ENCODE assay signal across 1 cellular context in genomic region chr5:10620346-10620745, GRCh38.
TF ChIP-seq lines count a peak whose summit lies in the region.

No MANE protein-coding gene starts in this region.

TF ChIP-seq in K562, 482 proteins besides CTCF, POLR2A, EP300 and RAD21 (continued from another document and continues in another):
- TF ChIP-seq, protein P1, sequence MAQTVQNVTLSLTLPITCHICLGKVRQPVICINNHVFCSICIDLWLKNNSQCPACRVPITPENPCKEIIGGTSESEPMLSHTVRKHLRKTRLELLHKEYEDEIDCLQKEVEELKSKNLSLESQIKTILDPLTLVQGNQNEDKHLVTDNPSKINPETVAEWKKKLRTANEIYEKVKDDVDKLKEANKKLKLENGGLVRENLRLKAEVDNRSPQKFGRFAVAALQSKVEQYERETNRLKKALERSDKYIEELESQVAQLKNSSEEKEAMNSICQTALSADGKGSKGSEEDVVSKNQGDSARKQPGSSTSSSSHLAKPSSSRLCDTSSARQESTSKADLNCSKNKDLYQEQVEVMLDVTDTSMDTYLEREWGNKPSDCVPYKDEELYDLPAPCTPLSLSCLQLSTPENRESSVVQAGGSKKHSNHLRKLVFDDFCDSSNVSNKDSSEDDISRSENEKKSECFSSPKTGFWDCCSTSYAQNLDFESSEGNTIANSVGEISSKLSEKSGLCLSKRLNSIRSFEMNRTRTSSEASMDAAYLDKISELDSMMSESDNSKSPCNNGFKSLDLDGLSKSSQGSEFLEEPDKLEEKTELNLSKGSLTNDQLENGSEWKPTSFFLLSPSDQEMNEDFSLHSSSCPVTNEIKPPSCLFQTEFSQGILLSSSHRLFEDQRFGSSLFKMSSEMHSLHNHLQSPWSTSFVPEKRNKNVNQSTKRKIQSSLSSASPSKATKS (CRISPR knock-in tag; IDR thresholded peaks at IDR 0.05) = no peak
- TF ChIP-seq FOSL1 (tag; conservative IDR thresholded peaks at IDR 0.05) (no peak), CHD1 (IDR thresholded peaks at IDR 0.05; ENCODE audit: low read length) (no peak), ZNF511 (CRISPR knock-in tag; IDR thresholded peaks at IDR 0.05) (no peak), HMBOX1 (IDR thresholded peaks at IDR 0.05) (no peak), ETV1 (tag; conservative IDR thresholded peaks at IDR 0.05; ENCODE audit: low read depth) (no peak), BCL6 (CRISPR knock-in tag; IDR thresholded peaks at IDR 0.05) (no peak), CC2D1A (IDR thresholded peaks at IDR 0.05) (no peak), ILF3 (IDR thresholded peaks at IDR 0.05; ENCODE audit: borderline replicate concordance) (no peak), LARP7 (IDR thresholded peaks at IDR 0.05) (no peak), FOXP1 (CRISPR knock-in tag; IDR thresholded peaks at IDR 0.05) (no peak), NFE2L1 (tag; IDR thresholded peaks at IDR 0.05; ENCODE audit: borderline replicate concordance, low read depth) (no peak), MCM2 (IDR thresholded peaks at IDR 0.05; ENCODE audit: low read depth) (no peak), DNMT1 (IDR thresholded peaks at IDR 0.05) (no peak), HDAC2 (IDR thresholded peaks at IDR 0.05) (peak; percentile 96), XRCC3 (IDR thresholded peaks at IDR 0.05) (no peak), CHCHD3 (CRISPR knock-in tag; IDR thresholded peaks at IDR 0.05) (no peak), RBM22 (IDR thresholded peaks at IDR 0.05; ENCODE audit: low read depth, low read length, poor library complexity, severe bottlenecking) (no peak), PHB (CRISPR knock-in tag; IDR thresholded peaks at IDR 0.05) (no peak), ZKSCAN1 (IDR thresholded peaks at IDR 0.05; ENCODE audit: low read depth, low read length) (no peak), CREM (IDR thresholded peaks at IDR 0.05; ENCODE audit: low read depth) (no peak), SMAD4 (CRISPR knock-in tag; conservative IDR thresholded peaks at IDR 0.05) (peak; percentile 53), MYBL2 (IDR thresholded peaks at IDR 0.05; ENCODE audit: low read depth) (no peak), MYBL2 (CRISPR knock-in tag; IDR thresholded peaks at IDR 0.05; ENCODE audit: borderline replicate concordance) (no peak), TEAD1 (CRISPR knock-in tag; IDR thresholded peaks at IDR 0.05) (peak in 1 of 2 experiments; percentile 67; a peak in 1 of 4 replicates), MTA3 (IDR thresholded peaks at IDR 0.05; ENCODE audit: borderline replicate concordance) (no peak), HES1 (IDR thresholded peaks at IDR 0.05; ENCODE audit: low read depth) (0 out of 2 replicates have a peak, but pooled peaks have one; percentile 20), SMAD3 (CRISPR knock-in tag; conservative IDR thresholded peaks at IDR 0.05) (no peak), ZZZ3 (IDR thresholded peaks at IDR 0.05) (no peak), SMARCE1 (IDR thresholded peaks at IDR 0.05) (peak; percentile 45; the same call in 1 of the 2 replicates), ZNF76 (CRISPR knock-in tag; IDR thresholded peaks at IDR 0.05; ENCODE audit: borderline replicate concordance) (no peak), ZNF23 (CRISPR knock-in tag; IDR thresholded peaks at IDR 0.05) (no peak), BRD4 (IDR thresholded peaks at IDR 0.05) (no peak), SP1 (CRISPR knock-in tag; IDR thresholded peaks at IDR 0.05) (no peak), ZBTB11 (CRISPR knock-in tag; IDR thresholded peaks at IDR 0.05) (0 out of 6 replicates have a peak, but pooled peaks of 1 of the 3 experiments have one; percentile 29), ZNF354B (CRISPR knock-in tag; IDR thresholded peaks at IDR 0.05) (no peak), BMI1 (IDR thresholded peaks at IDR 0.05; ENCODE audit: low read length) (no peak), CBX2 (IDR thresholded peaks at IDR 0.05; ENCODE audit: insufficient read depth, low read length, poor library complexity, severe bottlenecking) (no peak), SAFB (IDR thresholded peaks at IDR 0.05; ENCODE audit: borderline replicate concordance, low read depth, low read length) (no peak), GATAD2A (IDR thresholded peaks at IDR 0.05) (no peak), HDGF (IDR thresholded peaks at IDR 0.05) (no peak), ETS2 (tag; IDR thresholded peaks at IDR 0.05; ENCODE audit: borderline replicate concordance, poor library complexity, severe bottlenecking) (no peak), ADNP (tag; IDR thresholded peaks at IDR 0.05) (no peak), SREBF1 (IDR thresholded peaks at IDR 0.05; ENCODE audit: borderline replicate concordance, low read depth, low read length) (no peak), NR1H2 (CRISPR knock-in tag; IDR thresholded peaks at IDR 0.05) (no peak), POLR2H (tag; IDR thresholded peaks at IDR 0.05; ENCODE audit: low read depth) (no peak), SUPT5H (IDR thresholded peaks at IDR 0.05) (no peak), BRCA1 (IDR thresholded peaks at IDR 0.05) (no peak), BRCA1 (CRISPR knock-in tag; IDR thresholded peaks at IDR 0.05) (no peak), POLR2AphosphoS2 (IDR thresholded peaks at IDR 0.05; ENCODE audit: low read length) (no peak), ZNF280B (CRISPR knock-in tag; IDR thresholded peaks at IDR 0.05) (no peak), NR4A1 (CRISPR knock-in tag; IDR thresholded peaks at IDR 0.05) (no peak), NR4A1 (tag; IDR thresholded peaks at IDR 0.05) (no peak), HEY1 (CRISPR knock-in tag; IDR thresholded peaks at IDR 0.05; ENCODE audit: borderline replicate concordance) (no peak), ZFP30 (CRISPR knock-in tag; IDR thresholded peaks at IDR 0.05; ENCODE audit: borderline replicate concordance) (no peak), PHF20 (IDR thresholded peaks at IDR 0.05; ENCODE audit: partially characterized antibody) (no peak), PRMT5 (CRISPR knock-in tag; IDR thresholded peaks at IDR 0.05) (no peak), TRIM24 (IDR thresholded peaks at IDR 0.05) (peak in 1 of 2 experiments; percentile 55; a peak in 1 of 4 replicates), ZNF57 (CRISPR knock-in tag; IDR thresholded peaks at IDR 0.05) (no peak)
- TF ChIP-seq, protein P2, sequence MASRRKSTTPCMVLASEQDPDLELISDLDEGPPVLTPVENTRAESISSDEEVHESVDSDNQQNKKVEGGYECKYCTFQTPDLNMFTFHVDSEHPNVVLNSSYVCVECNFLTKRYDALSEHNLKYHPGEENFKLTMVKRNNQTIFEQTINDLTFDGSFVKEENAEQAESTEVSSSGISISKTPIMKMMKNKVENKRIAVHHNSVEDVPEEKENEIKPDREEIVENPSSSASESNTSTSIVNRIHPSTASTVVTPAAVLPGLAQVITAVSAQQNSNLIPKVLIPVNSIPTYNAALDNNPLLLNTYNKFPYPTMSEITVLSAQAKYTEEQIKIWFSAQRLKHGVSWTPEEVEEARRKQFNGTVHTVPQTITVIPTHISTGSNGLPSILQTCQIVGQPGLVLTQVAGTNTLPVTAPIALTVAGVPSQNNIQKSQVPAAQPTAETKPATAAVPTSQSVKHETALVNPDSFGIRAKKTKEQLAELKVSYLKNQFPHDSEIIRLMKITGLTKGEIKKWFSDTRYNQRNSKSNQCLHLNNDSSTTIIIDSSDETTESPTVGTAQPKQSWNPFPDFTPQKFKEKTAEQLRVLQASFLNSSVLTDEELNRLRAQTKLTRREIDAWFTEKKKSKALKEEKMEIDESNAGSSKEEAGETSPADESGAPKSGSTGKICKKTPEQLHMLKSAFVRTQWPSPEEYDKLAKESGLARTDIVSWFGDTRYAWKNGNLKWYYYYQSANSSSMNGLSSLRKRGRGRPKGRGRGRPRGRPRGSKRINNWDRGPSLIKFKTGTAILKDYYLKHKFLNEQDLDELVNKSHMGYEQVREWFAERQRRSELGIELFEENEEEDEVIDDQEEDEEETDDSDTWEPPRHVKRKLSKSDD (conservative IDR thresholded peaks at IDR 0.05; ENCODE audit: low read length) = no peak
- TF ChIP-seq, protein P3, sequence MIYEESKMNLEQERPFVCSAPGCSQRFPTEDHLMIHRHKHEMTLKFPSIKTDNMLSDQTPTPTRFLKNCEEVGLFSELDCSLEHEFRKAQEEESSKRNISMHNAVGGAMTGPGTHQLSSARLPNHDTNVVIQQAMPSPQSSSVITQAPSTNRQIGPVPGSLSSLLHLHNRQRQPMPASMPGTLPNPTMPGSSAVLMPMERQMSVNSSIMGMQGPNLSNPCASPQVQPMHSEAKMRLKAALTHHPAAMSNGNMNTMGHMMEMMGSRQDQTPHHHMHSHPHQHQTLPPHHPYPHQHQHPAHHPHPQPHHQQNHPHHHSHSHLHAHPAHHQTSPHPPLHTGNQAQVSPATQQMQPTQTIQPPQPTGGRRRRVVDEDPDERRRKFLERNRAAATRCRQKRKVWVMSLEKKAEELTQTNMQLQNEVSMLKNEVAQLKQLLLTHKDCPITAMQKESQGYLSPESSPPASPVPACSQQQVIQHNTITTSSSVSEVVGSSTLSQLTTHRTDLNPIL (CRISPR knock-in tag; IDR thresholded peaks at IDR 0.05) = no peak
- TF ChIP-seq, protein P4, sequence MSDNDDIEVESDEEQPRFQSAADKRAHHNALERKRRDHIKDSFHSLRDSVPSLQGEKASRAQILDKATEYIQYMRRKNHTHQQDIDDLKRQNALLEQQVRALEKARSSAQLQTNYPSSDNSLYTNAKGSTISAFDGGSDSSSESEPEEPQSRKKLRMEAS (CRISPR knock-in tag; IDR thresholded peaks at IDR 0.05) = no peak
- TF ChIP-seq, protein P5, sequence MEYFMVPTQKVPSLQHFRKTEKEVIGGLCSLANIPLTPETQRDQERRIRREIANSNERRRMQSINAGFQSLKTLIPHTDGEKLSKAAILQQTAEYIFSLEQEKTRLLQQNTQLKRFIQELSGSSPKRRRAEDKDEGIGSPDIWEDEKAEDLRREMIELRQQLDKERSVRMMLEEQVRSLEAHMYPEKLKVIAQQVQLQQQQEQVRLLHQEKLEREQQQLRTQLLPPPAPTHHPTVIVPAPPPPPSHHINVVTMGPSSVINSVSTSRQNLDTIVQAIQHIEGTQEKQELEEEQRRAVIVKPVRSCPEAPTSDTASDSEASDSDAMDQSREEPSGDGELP (CRISPR knock-in tag; IDR thresholded peaks at IDR 0.05; ENCODE audit: borderline replicate concordance) = no peak
- TF ChIP-seq, protein P6, sequence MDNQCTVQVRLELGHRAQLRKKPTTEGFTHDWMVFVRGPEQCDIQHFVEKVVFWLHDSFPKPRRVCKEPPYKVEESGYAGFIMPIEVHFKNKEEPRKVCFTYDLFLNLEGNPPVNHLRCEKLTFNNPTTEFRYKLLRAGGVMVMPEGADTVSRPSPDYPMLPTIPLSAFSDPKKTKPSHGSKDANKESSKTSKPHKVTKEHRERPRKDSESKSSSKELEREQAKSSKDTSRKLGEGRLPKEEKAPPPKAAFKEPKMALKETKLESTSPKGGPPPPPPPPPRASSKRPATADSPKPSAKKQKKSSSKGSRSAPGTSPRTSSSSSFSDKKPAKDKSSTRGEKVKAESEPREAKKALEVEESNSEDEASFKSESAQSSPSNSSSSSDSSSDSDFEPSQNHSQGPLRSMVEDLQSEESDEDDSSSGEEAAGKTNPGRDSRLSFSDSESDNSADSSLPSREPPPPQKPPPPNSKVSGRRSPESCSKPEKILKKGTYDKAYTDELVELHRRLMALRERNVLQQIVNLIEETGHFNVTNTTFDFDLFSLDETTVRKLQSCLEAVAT (IDR thresholded peaks at IDR 0.05) = no peak
